In genomic region chr4:83606898-83607297, GRCh38 we compare ENCODE assay signal across 1 cellular context.
TF ChIP-seq lines count a peak whose summit lies in the region.

No MANE protein-coding gene starts in this region.

TF ChIP-seq in GM23338, 12 proteins besides CTCF, POLR2A, EP300 and RAD21 (continued from another document):
- TF ChIP-seq, protein P1, sequence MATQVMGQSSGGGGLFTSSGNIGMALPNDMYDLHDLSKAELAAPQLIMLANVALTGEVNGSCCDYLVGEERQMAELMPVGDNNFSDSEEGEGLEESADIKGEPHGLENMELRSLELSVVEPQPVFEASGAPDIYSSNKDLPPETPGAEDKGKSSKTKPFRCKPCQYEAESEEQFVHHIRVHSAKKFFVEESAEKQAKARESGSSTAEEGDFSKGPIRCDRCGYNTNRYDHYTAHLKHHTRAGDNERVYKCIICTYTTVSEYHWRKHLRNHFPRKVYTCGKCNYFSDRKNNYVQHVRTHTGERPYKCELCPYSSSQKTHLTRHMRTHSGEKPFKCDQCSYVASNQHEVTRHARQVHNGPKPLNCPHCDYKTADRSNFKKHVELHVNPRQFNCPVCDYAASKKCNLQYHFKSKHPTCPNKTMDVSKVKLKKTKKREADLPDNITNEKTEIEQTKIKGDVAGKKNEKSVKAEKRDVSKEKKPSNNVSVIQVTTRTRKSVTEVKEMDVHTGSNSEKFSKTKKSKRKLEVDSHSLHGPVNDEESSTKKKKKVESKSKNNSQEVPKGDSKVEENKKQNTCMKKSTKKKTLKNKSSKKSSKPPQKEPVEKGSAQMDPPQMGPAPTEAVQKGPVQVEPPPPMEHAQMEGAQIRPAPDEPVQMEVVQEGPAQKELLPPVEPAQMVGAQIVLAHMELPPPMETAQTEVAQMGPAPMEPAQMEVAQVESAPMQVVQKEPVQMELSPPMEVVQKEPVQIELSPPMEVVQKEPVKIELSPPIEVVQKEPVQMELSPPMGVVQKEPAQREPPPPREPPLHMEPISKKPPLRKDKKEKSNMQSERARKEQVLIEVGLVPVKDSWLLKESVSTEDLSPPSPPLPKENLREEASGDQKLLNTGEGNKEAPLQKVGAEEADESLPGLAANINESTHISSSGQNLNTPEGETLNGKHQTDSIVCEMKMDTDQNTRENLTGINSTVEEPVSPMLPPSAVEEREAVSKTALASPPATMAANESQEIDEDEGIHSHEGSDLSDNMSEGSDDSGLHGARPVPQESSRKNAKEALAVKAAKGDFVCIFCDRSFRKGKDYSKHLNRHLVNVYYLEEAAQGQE (IDR thresholded peaks at IDR 0.05; ENCODE audit: unreplicated experiment), result no peak
- TF ChIP-seq ZNF114 (CRISPR knock-in tag; IDR thresholded peaks at IDR 0.05) (no peak), NANOG (IDR thresholded peaks at IDR 0.05; ENCODE audit: borderline replicate concordance) (no peak), CREB1 (CRISPR knock-in tag; IDR thresholded peaks at IDR 0.05; ENCODE audit: low read depth) (no peak), JUNB (IDR thresholded peaks at IDR 0.05; ENCODE audit: unreplicated experiment) (no peak)
- TF ChIP-seq, protein P2, sequence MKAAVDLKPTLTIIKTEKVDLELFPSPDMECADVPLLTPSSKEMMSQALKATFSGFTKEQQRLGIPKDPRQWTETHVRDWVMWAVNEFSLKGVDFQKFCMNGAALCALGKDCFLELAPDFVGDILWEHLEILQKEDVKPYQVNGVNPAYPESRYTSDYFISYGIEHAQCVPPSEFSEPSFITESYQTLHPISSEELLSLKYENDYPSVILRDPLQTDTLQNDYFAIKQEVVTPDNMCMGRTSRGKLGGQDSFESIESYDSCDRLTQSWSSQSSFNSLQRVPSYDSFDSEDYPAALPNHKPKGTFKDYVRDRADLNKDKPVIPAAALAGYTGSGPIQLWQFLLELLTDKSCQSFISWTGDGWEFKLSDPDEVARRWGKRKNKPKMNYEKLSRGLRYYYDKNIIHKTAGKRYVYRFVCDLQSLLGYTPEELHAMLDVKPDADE (IDR thresholded peaks at IDR 0.05), result no peak
